ENCODE assay signal across 22 cellular contexts in the genomic region with DNA sequence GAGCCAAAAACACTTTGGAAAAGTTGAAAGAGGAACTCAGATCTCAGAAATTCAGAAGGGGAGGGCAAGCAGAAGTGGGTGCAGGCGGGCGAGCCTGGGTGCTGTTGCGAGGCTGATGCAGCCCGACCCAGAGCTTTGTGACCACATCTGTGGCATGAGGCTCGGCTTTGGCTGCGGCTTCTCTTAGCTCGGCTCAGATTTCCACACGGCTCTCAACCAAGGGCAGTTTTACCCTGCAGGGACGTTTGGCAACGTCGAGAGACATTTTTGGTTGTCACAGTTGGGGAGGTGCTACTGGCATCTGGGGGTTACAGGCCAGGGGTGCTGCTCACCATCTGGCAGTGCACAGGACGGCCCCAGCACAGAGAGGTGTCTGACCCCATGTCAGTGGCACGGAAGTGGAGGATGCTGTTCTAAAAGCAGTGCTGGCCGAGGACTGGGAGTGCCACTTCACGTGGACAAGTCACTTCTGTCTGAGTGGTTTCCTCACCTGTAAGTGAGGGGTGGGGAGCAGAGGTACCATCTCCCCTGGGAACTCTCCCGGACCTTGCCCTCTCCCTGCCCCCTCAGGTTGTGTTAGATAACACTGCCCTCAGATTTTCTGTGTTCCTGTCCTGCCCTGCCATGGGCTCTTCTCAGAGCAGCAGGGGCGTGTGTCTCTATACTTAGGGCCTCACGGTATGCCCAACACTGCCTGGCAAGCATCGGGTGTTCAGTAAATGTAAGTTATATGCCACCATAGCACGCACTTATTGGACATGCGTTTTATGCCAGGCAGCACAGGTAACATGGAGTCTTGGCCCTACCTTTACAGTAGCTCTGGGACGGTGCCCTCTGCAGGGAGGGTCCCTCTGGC. TPM values are rescaled to one million over a fixed set of nuclear protein-coding genes. Genes with fewer than 3 reads are reported as not detected.
A peak's percentile ranks its signal among the peaks of the same experiment; 100 is the strongest.
DNase-seq lines count a peak whose midpoint lies in the region; ATAC-seq and TF ChIP-seq lines count a peak whose summit lies in the region.
"Had no signal": no experiment of that assay in that cellular context is flagged by ENCODE, and none has a peak within 500 bp of the region (broad histone marks: within the 10 kb centered on the region; RNA-seq: fewer than 3 reads in every experiment).

No MANE protein-coding gene starts in this region.

- H3K4me1 ChIP-seq in IMR-90 (ENCODE audit: control insufficient read depth, insufficient read depth, low read length) (no peaks in the 10 kb centered on the region), NT2/D1 (ENCODE audit: insufficient read depth, insufficient read length) (peaks cover 11% of the 10 kb centered on the region), sigmoid colon (no peaks in the 10 kb centered on the region)
- H3K4me1 ChIP-seq: pancreas, right lobe of liver, SJCRH30 had no signal

- no peak overlapping the region for H2BK5ac ChIP-seq in IMR-90 (ENCODE audit: low read depth, low read length, poor library complexity, severe bottlenecking)

- H2BK120ac ChIP-seq in IMR-90 (ENCODE audit: low read depth, low read length), result no peak overlapping the region

- H3K4me3 ChIP-seq in IMR-90 (ENCODE audit: insufficient read depth, low read depth, low read length) (no peak overlapping the region), NT2/D1 (ENCODE audit: insufficient read length, low read depth) (no peak overlapping the region), sigmoid colon (no peak overlapping the region), foreskin fibroblast (ENCODE audit: low read depth in 1 of 2, low read length in 2 of 2) (no peak overlapping the region)
- H3K4me3 ChIP-seq: pancreas, right lobe of liver, SJCRH30 had no signal

- no peak overlapping the region for H3K9ac ChIP-seq in IMR-90 (ENCODE audit: low read depth, low read length)
- H3K9ac ChIP-seq in NT2/D1 (ENCODE audit: insufficient read length, low read depth), result peak overlapping the region; percentile 26
- H3K9ac ChIP-seq: KMS-11 had no signal

- no peak for DNase-seq in IMR-90
- DNase-seq in NT2/D1 (ENCODE audit: low read depth, low spot score), result no peak
- DNase-seq in fibroblast of gingiva (ENCODE audit: low read depth), result peak; percentile 35
- peak; percentile 55 for DNase-seq in sigmoid colon
- no peak for DNase-seq in HFFc6
- DNase-seq in foreskin fibroblast, result no peak
- DNase-seq: activated CD4-positive, alpha-beta T cell treated with anti-CD3 and anti-CD28 coated beads, Interleukin-2, amount 10 ng/mL, durations not matched to agents 24 days and 14 days; activated naive CD8-positive, alpha-beta T cell treated with anti-CD3 and anti-CD28 coated beads, Interleukin-2, amount 50 U/mL, for 24 hours; CD4-positive, CD25-positive, alpha-beta regulatory T cell; effector CD8-positive, alpha-beta T cell; NCI-H1092 treated with DMSO at 0.1 percent for 48 hours; NCI-H1930; NCI-H774; OCI-M1; SJCRH30; T-helper 2 cell had no signal

- no peak for TF ChIP-seq EP300 in sigmoid colon (IDR thresholded peaks at IDR 0.05)

- no peak overlapping the region for H3K4me2 ChIP-seq in IMR-90 (ENCODE audit: low read depth, low read length)
- H3K4me2 ChIP-seq: KMS-11 had no signal

- H3K27ac Mint-ChIP-seq in HFFc6, result no peak overlapping the region
- H3K27ac Mint-ChIP-seq: activated CD4-positive, alpha-beta T cell treated with anti-CD3 and anti-CD28 coated beads, Interleukin-2, amount 10 ng/mL, durations not matched to agents 24 days and 14 days; activated naive CD8-positive, alpha-beta T cell treated with anti-CD3 and anti-CD28 coated beads, Interleukin-2, amount 50 U/mL, for 24 hours; activated T-helper 2 cell treated with anti-CD3 and anti-CD28 coated beads, Interferon-gamma antibody, Interleukin-2, Interleukin-4, amounts not matched to agents 10 μg/mL and 5 μg/mL and 100 μg/mL, durations not matched to agents 14 hours and 24 hours and 36 hours; CD4-positive, CD25-positive, alpha-beta regulatory T cell; memory B cell had no signal

- dilution Hi-C loops in IMR-90 (cut with HindIII; ENCODE audit: low sequenced_read_pairs, unreplicated experiment), result no loop called here

- CTCF ChIA-PET in IMR-90 (lab: Yijun Ruan, JAX), result no interaction called here

- peak overlapping the region; percentile 35 for H2AK9ac ChIP-seq in IMR-90 (replicated peaks; ENCODE audit: low read depth, low read length, poor library complexity)

- no peak overlapping the region for H3K4ac ChIP-seq in IMR-90 (ENCODE audit: low read depth, low read length)

- H3K9me3 ChIP-seq in IMR-90 (ENCODE audit: control insufficient read depth, insufficient read depth, low read length) (peaks cover 4% of the 10 kb centered on the region), NT2/D1 (ENCODE audit: insufficient read depth, low read length) (no peaks in the 10 kb centered on the region), sigmoid colon (no peaks in the 10 kb centered on the region)
- H3K9me3 ChIP-seq: pancreas, right lobe of liver, SJCRH30 had no signal

- no peak for TF ChIP-seq CTCF in IMR-90 (conservative IDR thresholded peaks at IDR 0.05; ENCODE audit: low read depth, low read length)
- no peak for TF ChIP-seq CTCF in sigmoid colon (IDR thresholded peaks at IDR 0.05)
- TF ChIP-seq CTCF in HFFc6 (IDR thresholded peaks at IDR 0.05), result no peak
- no peak for TF ChIP-seq CTCF in foreskin fibroblast (IDR thresholded peaks at IDR 0.05; ENCODE audit: low read depth, low read length)

- H3K4me1 Mint-ChIP-seq in HFFc6 (ENCODE audit: low read depth), result peaks cover 2% of the 10 kb centered on the region
- H3K4me1 Mint-ChIP-seq: activated CD4-positive, alpha-beta T cell treated with anti-CD3 and anti-CD28 coated beads, Interleukin-2, amount 10 ng/mL, durations not matched to agents 24 days and 14 days; activated naive CD8-positive, alpha-beta T cell treated with anti-CD3 and anti-CD28 coated beads, Interleukin-2, amount 50 U/mL, for 24 hours; CD4-positive, CD25-positive, alpha-beta regulatory T cell; memory B cell had no signal

- H2AK5ac ChIP-seq in IMR-90 (ENCODE audit: low read depth, low read length), result no peak overlapping the region

- H3K18ac ChIP-seq in IMR-90 (ENCODE audit: low read depth, low read length), result no peak overlapping the region

- H4K91ac ChIP-seq in IMR-90 (ENCODE audit: insufficient read depth, low read depth, low read length), result no peak overlapping the region

- H4K8ac ChIP-seq in IMR-90 (ENCODE audit: low read depth in 2 of 2, low read length in 2 of 2), result no peak overlapping the region

- H3K36me3 Mint-ChIP-seq in HFFc6 (ENCODE audit: low read depth), result no peaks in the 10 kb centered on the region
- H3K36me3 Mint-ChIP-seq: CD4-positive, CD25-positive, alpha-beta regulatory T cell; memory B cell had no signal

- no peak overlapping the region for H3K14ac ChIP-seq in IMR-90 (replicated peaks; ENCODE audit: low read depth, low read length)

- POLR2A ChIA-PET in IMR-90 (lab: Charles Lee; ENCODE audit: unreplicated experiment), result no interaction called here

- no peak overlapping the region for H2AFZ ChIP-seq in IMR-90 (replicated peaks; ENCODE audit: low read length, poor library complexity)

- no peak overlapping the region for H2BK20ac ChIP-seq in IMR-90 (ENCODE audit: low read depth, low read length)

- intact Hi-C loops in IMR-90 (cut with micrococcal nuclease) (no loop called here), sigmoid colon (cut with DNase I) (no loop called here)

- H4K20me1 ChIP-seq in IMR-90 (ENCODE audit: insufficient read depth, low read length), result no peaks in the 10 kb centered on the region

- H4K5ac ChIP-seq in IMR-90 (ENCODE audit: low read depth, low read length), result no peak overlapping the region

- H3K27me3 ChIP-seq in IMR-90 (ENCODE audit: control insufficient read depth, insufficient read depth, low read length), result peaks cover 2% of the 10 kb centered on the region; the same call in 1 of the 2 replicates
- H3K27me3 ChIP-seq in NT2/D1 (ENCODE audit: insufficient read depth, insufficient read length), result peaks cover 3% of the 10 kb centered on the region
- no peaks in the 10 kb centered on the region for H3K27me3 ChIP-seq in sigmoid colon
- H3K27me3 ChIP-seq: pancreas, right lobe of liver, SJCRH30 had no signal

- no peak overlapping the region for H2BK15ac ChIP-seq in IMR-90 (ENCODE audit: low read depth, low read length)

- TF ChIP-seq POLR2A in IMR-90 (IDR thresholded peaks at IDR 0.05; ENCODE audit: low read depth, low read length) (no peak), sigmoid colon (IDR thresholded peaks at IDR 0.05) (no peak)

- H3K27me3 Mint-ChIP-seq in HFFc6 (ENCODE audit: insufficient read depth), result peaks cover 16% of the 10 kb centered on the region

- H3K36me3 ChIP-seq in IMR-90 (ENCODE audit: control insufficient read depth, insufficient read depth, low read length), result no peaks in the 10 kb centered on the region
- H3K36me3 ChIP-seq in NT2/D1 (ENCODE audit: insufficient read depth, insufficient read length, low read length), result no peaks in the 10 kb centered on the region
- H3K36me3 ChIP-seq in sigmoid colon, result no peaks in the 10 kb centered on the region
- H3K36me3 ChIP-seq: pancreas, right lobe of liver, SJCRH30 had no signal

- no TSS peak for BruUV-seq in IMR-90 (replicated peaks; lab: Mats Ljungman, UMichigan)

- no peak for TF ChIP-seq RAD21 in IMR-90 (IDR thresholded peaks at IDR 0.05; ENCODE audit: low read length)

- 94% methylated on average over 6 of the region's 22 CpGs; no CpG with 5 or more reads in 1 of the 2 experiments for WGBS in IMR-90 (ENCODE audit: extremely low coverage in 2 of 2, insufficient read length in 1 of 2), 2 experiments
- 77 to 84% methylated on average over 22 of the region's 22 CpGs for WGBS in sigmoid colon, 2 donors

- H3K56ac ChIP-seq in IMR-90 (ENCODE audit: extremely low read depth, insufficient read depth, low read length), result no peak overlapping the region

- no peaks in the 10 kb centered on the region for H3K79me1 ChIP-seq in IMR-90 (ENCODE audit: low read depth in 1 of 2, low read length in 2 of 2)

- H3K23ac ChIP-seq in IMR-90 (ENCODE audit: low read depth, low read length), result no peak overlapping the region

- H3K4me3 Mint-ChIP-seq in HFFc6, result no peak overlapping the region
- H3K4me3 Mint-ChIP-seq: activated CD4-positive, alpha-beta T cell treated with anti-CD3 and anti-CD28 coated beads, Interleukin-2, amount 10 ng/mL, durations not matched to agents 24 days and 14 days; activated naive CD8-positive, alpha-beta T cell treated with anti-CD3 and anti-CD28 coated beads, Interleukin-2, amount 50 U/mL, for 24 hours; CD4-positive, CD25-positive, alpha-beta regulatory T cell; memory B cell had no signal

- in situ Hi-C loops in IMR-90 (cut with MboI; ENCODE audit: low sequenced_read_pairs), result no loop called here

- H3K9me1 ChIP-seq in IMR-90 (ENCODE audit: insufficient read depth, low read length), result no peaks in the 10 kb centered on the region

- H3K27ac ChIP-seq in IMR-90 (ENCODE audit: insufficient read depth, low read length) (no peak overlapping the region), sigmoid colon (no peak overlapping the region)
- H3K27ac ChIP-seq: KMS-11, pancreas, right lobe of liver, SJCRH30 had no signal

- ATAC-seq in IMR-90 (ENCODE audit: low read depth) (no peak), HG03159 (IDR thresholded peaks at IDR 0.05; ENCODE audit: unreplicated experiment) (no peak)
- ATAC-seq: activated naive CD8-positive, alpha-beta T cell treated with anti-CD3 and anti-CD28 coated beads, Interleukin-2, amount 50 U/mL, for 24 hours; pancreas; right lobe of liver had no signal

- H3K9me3 Mint-ChIP-seq in HFFc6, result no peaks in the 10 kb centered on the region
- H3K9me3 Mint-ChIP-seq: activated CD4-positive, alpha-beta T cell treated with anti-CD3 and anti-CD28 coated beads, Interleukin-2, amount 10 ng/mL, durations not matched to agents 24 days and 14 days; activated naive CD8-positive, alpha-beta T cell treated with anti-CD3 and anti-CD28 coated beads, Interleukin-2, amount 50 U/mL, for 24 hours; activated T-helper 2 cell treated with anti-CD3 and anti-CD28 coated beads, Interferon-gamma antibody, Interleukin-2, Interleukin-4, amounts not matched to agents 10 μg/mL and 5 μg/mL and 100 μg/mL, durations not matched to agents 14 hours and 24 hours and 36 hours; CD4-positive, CD25-positive, alpha-beta regulatory T cell had no signal

RNA-seq across cellular contexts. Expression of a gene that starts 48.7 kb away (rescaled TPM):
- total RNA-seq in IMR-90 (2012; rRNA removed) (35.0 and 36.2 TPM in 2 replicates), sigmoid colon (10 to 100 TPM in 3 of 4 donors, 1 to 10 TPM in 1; 8.9 to 19.4 (median 11.8) TPM)
- polyA plus RNA-seq in IMR-90 (2012; rRNA removed) (34.0 and 35.1 TPM in 2 replicates), sigmoid colon (10 to 100 TPM; 19.7 to 30.5 (median 27.0) TPM)
- 30.2 and 32.1 TPM in 2 replicates for polyA plus RNA-seq in IMR-90 (2012; cell fraction: cytosol; rRNA removed)
- polyA plus RNA-seq in IMR-90 (2012; cell fraction: nucleus; rRNA removed; ENCODE audit: low replicate concordance), result 64.5 and 80.7 TPM in 2 replicates
- 10 to 100 TPM; 23.1 to 28.0 (median 26.3) TPM for total RNA-seq in HFFc6 (2021; fragmentation: NEBNext Ultra II Directional; extraction: Animal tissue kit (Norgen Biotek cat#: 25700))

RNA-seq across cellular contexts. Expression of a gene that starts 56.7 kb away (rescaled TPM):
- total RNA-seq in IMR-90 (2012; rRNA removed) (0.72 and 0.83 TPM in 2 replicates), sigmoid colon (10 to 100 TPM; 11.8 to 23.8 (median 12.1) TPM)
- polyA plus RNA-seq in IMR-90 (2012; rRNA removed) (1.4 TPM in 2 replicates), sigmoid colon (1 to 10 TPM; 1.8 to 1.9 (median 1.8) TPM)
- polyA plus RNA-seq in IMR-90 (2012; cell fraction: cytosol; rRNA removed), result 0.53 and 1.3 TPM in 2 replicates
- polyA plus RNA-seq in IMR-90 (2012; cell fraction: nucleus; rRNA removed; ENCODE audit: low replicate concordance), result 1.5 and 3.2 TPM in 2 replicates
- total RNA-seq in HFFc6 (2021; fragmentation: NEBNext Ultra II Directional; extraction: Animal tissue kit (Norgen Biotek cat#: 25700)), result 1 to 10 TPM in 2 of 6 experiments, under 1 TPM in 4; 0.56 to 2.4 (median 0.67) TPM
- total RNA-seq: activated CD4-positive, alpha-beta T cell treated with anti-CD3 and anti-CD28 coated beads, Interleukin-2, amount 10 ng/mL, durations not matched to agents 24 days and 14 days; CD4-positive, CD25-positive, alpha-beta regulatory T cell; SJCRH30 had no signal
- polyA plus RNA-seq: CD4-positive, CD25-positive, alpha-beta regulatory T cell had no signal

Comparison
In these comparisons a context has a peak if more than half of its experiments do, and no peak if none do; other contexts are left out.
1. DNase-seq: peak in fibroblast of gingiva (single experiment) and sigmoid colon (single experiment); none in IMR-90 (single experiment), NT2/D1 (single experiment), HFFc6 (single experiment) and foreskin fibroblast (0 of 2).